ENCODE assay signal across 18 cellular contexts in genomic region chr13:33394294-33394932, GRCh38.
"Had no signal": no experiment of that assay in that cellular context is flagged by ENCODE, and none has a peak within 500 bp of the region (broad histone marks: within the 10 kb centered on the region; RNA-seq: fewer than 3 reads in every experiment).

No MANE protein-coding gene starts in this region.

- H3K9me3 ChIP-seq: colonic mucosa, neutrophil, right lobe of liver, stomach, thoracic aorta, uterus had no signal

- H3K27ac ChIP-seq: colonic mucosa, neutrophil, right lobe of liver, spleen, thoracic aorta, uterus had no signal

- H3K36me3 Mint-ChIP-seq: activated CD4-positive, alpha-beta memory T cell treated with anti-CD3 and anti-CD28 coated beads for 36 hours; activated CD8-positive, alpha-beta memory T cell treated with anti-CD3 and anti-CD28 coated beads, Interleukin-2, amount 10 ng/mL, durations not matched to agents 7 days and 5 days; activated naive CD4-positive, alpha-beta T cell treated with anti-CD3 and anti-CD28 coated beads, Interleukin-2, amount 10 ng/mL, durations not matched to agents 7 days and 5 days; naive B cell had no signal

- DNase-seq: activated CD4-positive, alpha-beta memory T cell treated with anti-CD3 and anti-CD28 coated beads for 36 hours; activated CD4-positive, alpha-beta T cell treated with anti-CD3 and anti-CD28 coated beads for 1 hour; activated CD8-positive, alpha-beta memory T cell treated with anti-CD3 and anti-CD28 coated beads, Interleukin-2, amount 10 ng/mL, durations not matched to agents 7 days and 5 days; activated naive CD4-positive, alpha-beta T cell treated with anti-CD3 and anti-CD28 coated beads, Interleukin-2, amount 10 ng/mL, durations not matched to agents 7 days and 5 days; activated T-cell treated with anti-CD3 and anti-CD28 coated beads, Interleukin-2, amount 50 U/mL, for 1 hour; central memory CD4-positive, alpha-beta T cell; colonic mucosa; hypothalamus; naive B cell; right lobe of liver; spleen; stomach; uterus had no signal

- H3K4me3 ChIP-seq: colonic mucosa, lung, right lobe of liver, spleen, stomach, thoracic aorta, uterus had no signal

- H3K4me1 ChIP-seq: colonic mucosa, right lobe of liver, spleen, uterus had no signal

- H3K36me3 ChIP-seq: colonic mucosa, neutrophil, right lobe of liver, spleen, stomach, thoracic aorta, uterus had no signal

- H3K27me3 ChIP-seq: colonic mucosa, neutrophil, right lobe of liver, spleen, stomach, uterus had no signal

- H3K9me3 Mint-ChIP-seq: activated CD4-positive, alpha-beta memory T cell treated with anti-CD3 and anti-CD28 coated beads for 36 hours; activated naive CD4-positive, alpha-beta T cell treated with anti-CD3 and anti-CD28 coated beads, Interleukin-2, amount 10 ng/mL, durations not matched to agents 7 days and 5 days; activated T-helper 2 cell treated with anti-CD3 and anti-CD28 coated beads, Interferon-gamma antibody, Interleukin-2, Interleukin-4, amounts not matched to agents 10 μg/mL and 5 μg/mL and 100 μg/mL, durations not matched to agents 14 hours and 24 hours and 36 hours had no signal

- H3K27me3 Mint-ChIP-seq: activated naive CD4-positive, alpha-beta T cell treated with anti-CD3 and anti-CD28 coated beads, Interleukin-2, amount 10 ng/mL, durations not matched to agents 7 days and 5 days had no signal

- ATAC-seq: activated CD8-positive, alpha-beta memory T cell treated with anti-CD3 and anti-CD28 coated beads, Interleukin-2, amount 10 ng/mL, durations not matched to agents 7 days and 5 days; esophagus mucosa; right lobe of liver had no signal

- H3K4me1 Mint-ChIP-seq: activated CD8-positive, alpha-beta memory T cell treated with anti-CD3 and anti-CD28 coated beads, Interleukin-2, amount 10 ng/mL, durations not matched to agents 7 days and 5 days; activated naive CD4-positive, alpha-beta T cell treated with anti-CD3 and anti-CD28 coated beads, Interleukin-2, amount 10 ng/mL, durations not matched to agents 7 days and 5 days; naive B cell had no signal

- H3K4me3 Mint-ChIP-seq: activated CD4-positive, alpha-beta memory T cell treated with anti-CD3 and anti-CD28 coated beads for 36 hours; activated CD8-positive, alpha-beta memory T cell treated with anti-CD3 and anti-CD28 coated beads, Interleukin-2, amount 10 ng/mL, durations not matched to agents 7 days and 5 days; activated naive CD4-positive, alpha-beta T cell treated with anti-CD3 and anti-CD28 coated beads, Interleukin-2, amount 10 ng/mL, durations not matched to agents 7 days and 5 days; naive B cell had no signal

- H3K27ac Mint-ChIP-seq: activated CD4-positive, alpha-beta memory T cell treated with anti-CD3 and anti-CD28 coated beads for 36 hours; activated CD8-positive, alpha-beta memory T cell treated with anti-CD3 and anti-CD28 coated beads, Interleukin-2, amount 10 ng/mL, durations not matched to agents 7 days and 5 days; activated naive CD4-positive, alpha-beta T cell treated with anti-CD3 and anti-CD28 coated beads, Interleukin-2, amount 10 ng/mL, durations not matched to agents 7 days and 5 days; activated T-helper 2 cell treated with anti-CD3 and anti-CD28 coated beads, Interferon-gamma antibody, Interleukin-2, Interleukin-4, amounts not matched to agents 10 μg/mL and 5 μg/mL and 100 μg/mL, durations not matched to agents 14 hours and 24 hours and 36 hours had no signal
